In genomic region chr3:57756528-57757401, GRCh38 we compare ENCODE assay signal across 1 cellular context.
TF ChIP-seq lines count a peak whose summit lies in the region.

No MANE protein-coding gene starts in this region.

TF ChIP-seq in HEK293, 187 proteins besides CTCF, POLR2A, EP300 and RAD21 (continued from another document):
- TF ChIP-seq, protein P1, sequence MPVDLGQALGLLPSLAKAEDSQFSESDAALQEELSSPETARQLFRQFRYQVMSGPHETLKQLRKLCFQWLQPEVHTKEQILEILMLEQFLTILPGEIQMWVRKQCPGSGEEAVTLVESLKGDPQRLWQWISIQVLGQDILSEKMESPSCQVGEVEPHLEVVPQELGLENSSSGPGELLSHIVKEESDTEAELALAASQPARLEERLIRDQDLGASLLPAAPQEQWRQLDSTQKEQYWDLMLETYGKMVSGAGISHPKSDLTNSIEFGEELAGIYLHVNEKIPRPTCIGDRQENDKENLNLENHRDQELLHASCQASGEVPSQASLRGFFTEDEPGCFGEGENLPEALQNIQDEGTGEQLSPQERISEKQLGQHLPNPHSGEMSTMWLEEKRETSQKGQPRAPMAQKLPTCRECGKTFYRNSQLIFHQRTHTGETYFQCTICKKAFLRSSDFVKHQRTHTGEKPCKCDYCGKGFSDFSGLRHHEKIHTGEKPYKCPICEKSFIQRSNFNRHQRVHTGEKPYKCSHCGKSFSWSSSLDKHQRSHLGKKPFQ (tag by site-specific recombination; IDR thresholded peaks at IDR 0.05): no peak
- TF ChIP-seq SP7 (tag by site-specific recombination; IDR thresholded peaks at IDR 0.05) (0 out of 2 replicates have a peak, but pooled peaks have one; percentile 2), ZNF76 (tag by site-specific recombination; IDR thresholded peaks at IDR 0.05; ENCODE audit: borderline replicate concordance, low read depth) (peak; percentile 48; the same call in 1 of the 2 replicates), ZNF280D (tag by site-specific recombination; IDR thresholded peaks at IDR 0.05) (no peak), ZFP37 (tag by site-specific recombination; IDR thresholded peaks at IDR 0.05) (0 out of 2 replicates have a peak, but pooled peaks have one; percentile 5), PATZ1 (tag by site-specific recombination; IDR thresholded peaks at IDR 0.05) (peak; percentile 1; the same call in 1 of the 2 replicates), ZBTB20 (tag by site-specific recombination; IDR thresholded peaks at IDR 0.05) (peak; percentile 29; the same call in 1 of the 2 replicates), GLIS2 (tag by site-specific recombination; IDR thresholded peaks at IDR 0.05) (peak; percentile 45; the same call in 1 of the 2 replicates), ZNF518A (tag by site-specific recombination; conservative IDR thresholded peaks at IDR 0.05; ENCODE audit: low read depth) (no peak), SCRT1 (tag by site-specific recombination; IDR thresholded peaks at IDR 0.05; ENCODE audit: borderline replicate concordance) (no peak), SP2 (tag by site-specific recombination; IDR thresholded peaks at IDR 0.05) (no peak), ZSCAN23 (tag by site-specific recombination; IDR thresholded peaks at IDR 0.05) (no peak), ZNF777 (tag by site-specific recombination; IDR thresholded peaks at IDR 0.05; ENCODE audit: borderline replicate concordance) (no peak), ZNF37A (tag by site-specific recombination; IDR thresholded peaks at IDR 0.05) (no peak), ZNF24 (tag by site-specific recombination; IDR thresholded peaks at IDR 0.05) (no peak), ZNF658 (tag by site-specific recombination; IDR thresholded peaks at IDR 0.05) (no peak), ZNF629 (tag by site-specific recombination; IDR thresholded peaks at IDR 0.05) (no peak), ZNF121 (tag by site-specific recombination; IDR thresholded peaks at IDR 0.05) (no peak), ZBTB17 (tag by site-specific recombination; IDR thresholded peaks at IDR 0.05) (no peak), ZBTB44 (tag by site-specific recombination; IDR thresholded peaks at IDR 0.05) (no peak)
- TF ChIP-seq, protein P2, sequence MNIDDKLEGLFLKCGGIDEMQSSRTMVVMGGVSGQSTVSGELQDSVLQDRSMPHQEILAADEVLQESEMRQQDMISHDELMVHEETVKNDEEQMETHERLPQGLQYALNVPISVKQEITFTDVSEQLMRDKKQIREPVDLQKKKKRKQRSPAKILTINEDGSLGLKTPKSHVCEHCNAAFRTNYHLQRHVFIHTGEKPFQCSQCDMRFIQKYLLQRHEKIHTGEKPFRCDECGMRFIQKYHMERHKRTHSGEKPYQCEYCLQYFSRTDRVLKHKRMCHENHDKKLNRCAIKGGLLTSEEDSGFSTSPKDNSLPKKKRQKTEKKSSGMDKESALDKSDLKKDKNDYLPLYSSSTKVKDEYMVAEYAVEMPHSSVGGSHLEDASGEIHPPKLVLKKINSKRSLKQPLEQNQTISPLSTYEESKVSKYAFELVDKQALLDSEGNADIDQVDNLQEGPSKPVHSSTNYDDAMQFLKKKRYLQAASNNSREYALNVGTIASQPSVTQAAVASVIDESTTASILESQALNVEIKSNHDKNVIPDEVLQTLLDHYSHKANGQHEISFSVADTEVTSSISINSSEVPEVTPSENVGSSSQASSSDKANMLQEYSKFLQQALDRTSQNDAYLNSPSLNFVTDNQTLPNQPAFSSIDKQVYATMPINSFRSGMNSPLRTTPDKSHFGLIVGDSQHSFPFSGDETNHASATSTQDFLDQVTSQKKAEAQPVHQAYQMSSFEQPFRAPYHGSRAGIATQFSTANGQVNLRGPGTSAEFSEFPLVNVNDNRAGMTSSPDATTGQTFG (tag by site-specific recombination; IDR thresholded peaks at IDR 0.05; ENCODE audit: borderline replicate concordance): no peak
- TF ChIP-seq, protein P3, sequence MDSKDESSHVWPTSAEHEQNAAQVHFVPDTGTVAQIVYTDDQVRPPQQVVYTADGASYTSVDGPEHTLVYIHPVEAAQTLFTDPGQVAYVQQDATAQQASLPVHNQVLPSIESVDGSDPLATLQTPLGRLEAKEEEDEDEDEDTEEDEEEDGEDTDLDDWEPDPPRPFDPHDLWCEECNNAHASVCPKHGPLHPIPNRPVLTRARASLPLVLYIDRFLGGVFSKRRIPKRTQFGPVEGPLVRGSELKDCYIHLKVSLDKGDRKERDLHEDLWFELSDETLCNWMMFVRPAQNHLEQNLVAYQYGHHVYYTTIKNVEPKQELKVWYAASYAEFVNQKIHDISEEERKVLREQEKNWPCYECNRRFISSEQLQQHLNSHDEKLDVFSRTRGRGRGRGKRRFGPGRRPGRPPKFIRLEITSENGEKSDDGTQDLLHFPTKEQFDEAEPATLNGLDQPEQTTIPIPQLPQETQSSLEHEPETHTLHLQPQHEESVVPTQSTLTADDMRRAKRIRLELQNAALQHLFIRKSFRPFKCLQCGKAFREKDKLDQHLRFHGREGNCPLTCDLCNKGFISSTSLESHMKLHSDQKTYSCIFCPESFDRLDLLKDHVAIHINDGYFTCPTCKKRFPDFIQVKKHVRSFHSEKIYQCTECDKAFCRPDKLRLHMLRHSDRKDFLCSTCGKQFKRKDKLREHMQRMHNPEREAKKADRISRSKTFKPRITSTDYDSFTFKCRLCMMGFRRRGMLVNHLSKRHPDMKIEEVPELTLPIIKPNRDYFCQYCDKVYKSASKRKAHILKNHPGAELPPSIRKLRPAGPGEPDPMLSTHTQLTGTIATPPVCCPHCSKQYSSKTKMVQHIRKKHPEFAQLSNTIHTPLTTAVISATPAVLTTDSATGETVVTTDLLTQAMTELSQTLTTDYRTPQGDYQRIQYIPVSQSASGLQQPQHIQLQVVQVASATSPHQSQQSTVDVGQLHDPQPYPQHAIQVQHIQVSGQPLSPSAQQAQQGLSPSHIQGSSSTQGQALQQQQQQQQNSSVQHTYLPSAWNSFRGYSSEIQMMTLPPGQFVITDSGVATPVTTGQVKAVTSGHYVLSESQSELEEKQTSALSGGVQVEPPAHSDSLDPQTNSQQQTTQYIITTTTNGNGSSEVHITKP (tag by site-specific recombination; IDR thresholded peaks at IDR 0.05): no peak
- TF ChIP-seq, protein P4, sequence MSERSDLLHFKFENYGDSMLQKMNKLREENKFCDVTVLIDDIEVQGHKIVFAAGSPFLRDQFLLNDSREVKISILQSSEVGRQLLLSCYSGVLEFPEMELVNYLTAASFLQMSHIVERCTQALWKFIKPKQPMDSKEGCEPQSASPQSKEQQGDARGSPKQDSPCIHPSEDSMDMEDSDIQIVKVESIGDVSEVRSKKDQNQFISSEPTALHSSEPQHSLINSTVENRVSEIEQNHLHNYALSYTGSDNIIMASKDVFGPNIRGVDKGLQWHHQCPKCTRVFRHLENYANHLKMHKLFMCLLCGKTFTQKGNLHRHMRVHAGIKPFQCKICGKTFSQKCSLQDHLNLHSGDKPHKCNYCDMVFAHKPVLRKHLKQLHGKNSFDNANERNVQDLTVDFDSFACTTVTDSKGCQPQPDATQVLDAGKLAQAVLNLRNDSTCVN (tag by site-specific recombination; optimal IDR thresholded peaks at IDR 0.05): peak; percentile 77
TF ChIP-seq in HEK293: peak in this region for 8.
